Comparison of ENCODE assay signal across 1 cellular context in the genomic region with DNA sequence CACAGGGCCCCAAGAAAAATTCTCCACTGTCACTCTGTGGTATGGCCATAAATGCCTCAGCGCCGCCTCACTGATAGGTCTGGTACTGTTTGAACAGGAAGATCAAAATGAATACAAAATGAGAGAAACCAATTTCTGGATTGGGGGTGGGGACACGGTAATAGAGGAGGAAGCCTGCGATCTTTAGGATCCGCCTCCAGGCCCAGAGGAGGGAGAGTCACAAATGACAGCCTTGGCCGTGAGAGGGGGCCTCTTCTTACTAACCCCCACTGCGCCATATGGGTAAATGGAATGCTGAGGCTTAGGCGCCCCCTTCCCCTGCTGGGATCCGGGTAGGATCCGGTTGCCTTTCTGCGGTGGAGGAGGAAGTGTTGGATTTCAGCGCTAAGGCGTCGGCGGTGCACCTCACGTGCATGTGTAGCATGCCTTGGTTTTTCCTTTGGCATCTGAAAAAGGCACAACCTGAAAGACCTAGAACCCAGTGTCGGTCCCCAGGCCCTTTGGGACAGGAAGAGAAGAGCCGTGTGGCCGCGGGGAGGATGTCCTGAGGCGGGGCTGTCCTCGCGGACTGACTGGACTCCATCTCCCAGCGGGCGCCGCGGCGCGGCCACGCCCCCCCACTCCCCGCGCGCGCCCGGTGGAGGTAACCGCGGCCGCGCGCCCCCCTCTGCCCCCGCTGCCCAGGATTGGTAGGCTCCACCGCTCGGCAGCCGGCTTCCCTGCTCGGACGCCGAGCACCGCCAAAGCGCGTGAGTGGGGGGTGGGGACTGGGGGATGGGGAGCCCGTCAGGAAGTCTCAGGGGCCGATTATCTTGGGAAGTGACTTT.
TF ChIP-seq lines count a peak whose summit lies in the region.

No MANE protein-coding gene starts in this region.

TF ChIP-seq in HepG2, 621 proteins besides CTCF, POLR2A, EP300 and RAD21 (continued from another document and continues in another):
- TF ChIP-seq PAXIP1 (CRISPR knock-in tag; conservative IDR thresholded peaks at IDR 0.05) (peak; percentile 78), ZNF44 (CRISPR knock-in tag; IDR thresholded peaks at IDR 0.05) (no peak), ELF1 (CRISPR knock-in tag; IDR thresholded peaks at IDR 0.05) (peak; percentile 84), HMGA1 (CRISPR knock-in tag; conservative IDR thresholded peaks at IDR 0.05) (no peak), MYC (CRISPR knock-in tag; IDR thresholded peaks at IDR 0.05; ENCODE audit: borderline replicate concordance) (peak; percentile 73; the same call in 1 of the 2 replicates), NR2F1 (CRISPR knock-in tag; IDR thresholded peaks at IDR 0.05) (no peak), SMAD9 (CRISPR knock-in tag; IDR thresholded peaks at IDR 0.05) (no peak), ATM (IDR thresholded peaks at IDR 0.05; ENCODE audit: borderline replicate concordance) (no peak), NONO (IDR thresholded peaks at IDR 0.05) (no peak), NONO (CRISPR knock-in tag; conservative IDR thresholded peaks at IDR 0.05) (peak; percentile 85), ZNF670 (CRISPR knock-in tag; IDR thresholded peaks at IDR 0.05; ENCODE audit: borderline replicate concordance) (no peak; the same call in 1 of the 2 replicates), CREM (IDR thresholded peaks at IDR 0.05) (peak; percentile 35; the same call in 1 of the 2 replicates), CREM (CRISPR knock-in tag; IDR thresholded peaks at IDR 0.05) (no peak), STAG1 (CRISPR knock-in tag; IDR thresholded peaks at IDR 0.05) (no peak), TERF1 (CRISPR knock-in tag; IDR thresholded peaks at IDR 0.05) (no peak), ZNF256 (CRISPR knock-in tag; conservative IDR thresholded peaks at IDR 0.05) (no peak), ZNF30 (CRISPR knock-in tag; IDR thresholded peaks at IDR 0.05) (no peak), DNMT1 (CRISPR knock-in tag; IDR thresholded peaks at IDR 0.05) (peak; percentile 18; the same call in 1 of the 2 replicates), HNF4G (IDR thresholded peaks at IDR 0.05; ENCODE audit: borderline replicate concordance, low read depth, low read length) (no peak), HNF4G (CRISPR knock-in tag; IDR thresholded peaks at IDR 0.05; ENCODE audit: borderline replicate concordance, low read depth) (no peak), ZBTB7A (CRISPR knock-in tag; IDR thresholded peaks at IDR 0.05) (no peak), HES4 (CRISPR knock-in tag; IDR thresholded peaks at IDR 0.05; ENCODE audit: borderline replicate concordance) (no peak), REL (CRISPR knock-in tag; conservative IDR thresholded peaks at IDR 0.05) (no peak), ZNF546 (CRISPR knock-in tag; conservative IDR thresholded peaks at IDR 0.05) (0 out of 2 replicates have a peak, but pooled peaks have one; percentile 47), MED13 (CRISPR knock-in tag; IDR thresholded peaks at IDR 0.05) (0 out of 2 replicates have a peak, but pooled peaks have one; percentile 23), NRL (CRISPR knock-in tag; IDR thresholded peaks at IDR 0.05; ENCODE audit: borderline replicate concordance) (no peak), ZNF180 (CRISPR knock-in tag; IDR thresholded peaks at IDR 0.05; ENCODE audit: borderline replicate concordance, low read depth) (no peak), JUND (CRISPR knock-in tag; IDR thresholded peaks at IDR 0.05) (no peak), RFXANK (CRISPR knock-in tag; IDR thresholded peaks at IDR 0.05) (no peak; the same call in 1 of the 2 replicates), ZNF326 (CRISPR knock-in tag; IDR thresholded peaks at IDR 0.05; ENCODE audit: borderline replicate concordance) (no peak), TCF7L2 (IDR thresholded peaks at IDR 0.05; ENCODE audit: low read depth, low read length) (no peak)
- TF ChIP-seq, protein P1, sequence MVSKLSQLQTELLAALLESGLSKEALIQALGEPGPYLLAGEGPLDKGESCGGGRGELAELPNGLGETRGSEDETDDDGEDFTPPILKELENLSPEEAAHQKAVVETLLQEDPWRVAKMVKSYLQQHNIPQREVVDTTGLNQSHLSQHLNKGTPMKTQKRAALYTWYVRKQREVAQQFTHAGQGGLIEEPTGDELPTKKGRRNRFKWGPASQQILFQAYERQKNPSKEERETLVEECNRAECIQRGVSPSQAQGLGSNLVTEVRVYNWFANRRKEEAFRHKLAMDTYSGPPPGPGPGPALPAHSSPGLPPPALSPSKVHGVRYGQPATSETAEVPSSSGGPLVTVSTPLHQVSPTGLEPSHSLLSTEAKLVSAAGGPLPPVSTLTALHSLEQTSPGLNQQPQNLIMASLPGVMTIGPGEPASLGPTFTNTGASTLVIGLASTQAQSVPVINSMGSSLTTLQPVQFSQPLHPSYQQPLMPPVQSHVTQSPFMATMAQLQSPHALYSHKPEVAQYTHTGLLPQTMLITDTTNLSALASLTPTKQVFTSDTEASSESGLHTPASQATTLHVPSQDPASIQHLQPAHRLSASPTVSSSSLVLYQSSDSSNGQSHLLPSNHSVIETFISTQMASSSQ (IDR thresholded peaks at IDR 0.05; ENCODE audit: low read depth), result no peak
- TF ChIP-seq, protein P1 (CRISPR knock-in tag; IDR thresholded peaks at IDR 0.05; ENCODE audit: borderline replicate concordance), result 0 out of 2 replicates have a peak, but pooled peaks have one; percentile 4
- TF ChIP-seq, protein P2, sequence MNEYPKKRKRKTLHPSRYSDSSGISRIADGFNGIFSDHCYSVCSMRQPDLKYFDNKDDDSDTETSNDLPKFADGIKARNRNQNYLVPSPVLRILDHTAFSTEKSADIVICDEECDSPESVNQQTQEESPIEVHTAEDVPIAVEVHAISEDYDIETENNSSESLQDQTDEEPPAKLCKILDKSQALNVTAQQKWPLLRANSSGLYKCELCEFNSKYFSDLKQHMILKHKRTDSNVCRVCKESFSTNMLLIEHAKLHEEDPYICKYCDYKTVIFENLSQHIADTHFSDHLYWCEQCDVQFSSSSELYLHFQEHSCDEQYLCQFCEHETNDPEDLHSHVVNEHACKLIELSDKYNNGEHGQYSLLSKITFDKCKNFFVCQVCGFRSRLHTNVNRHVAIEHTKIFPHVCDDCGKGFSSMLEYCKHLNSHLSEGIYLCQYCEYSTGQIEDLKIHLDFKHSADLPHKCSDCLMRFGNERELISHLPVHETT (CRISPR knock-in tag; conservative IDR thresholded peaks at IDR 0.05), result no peak
- TF ChIP-seq, protein P3, sequence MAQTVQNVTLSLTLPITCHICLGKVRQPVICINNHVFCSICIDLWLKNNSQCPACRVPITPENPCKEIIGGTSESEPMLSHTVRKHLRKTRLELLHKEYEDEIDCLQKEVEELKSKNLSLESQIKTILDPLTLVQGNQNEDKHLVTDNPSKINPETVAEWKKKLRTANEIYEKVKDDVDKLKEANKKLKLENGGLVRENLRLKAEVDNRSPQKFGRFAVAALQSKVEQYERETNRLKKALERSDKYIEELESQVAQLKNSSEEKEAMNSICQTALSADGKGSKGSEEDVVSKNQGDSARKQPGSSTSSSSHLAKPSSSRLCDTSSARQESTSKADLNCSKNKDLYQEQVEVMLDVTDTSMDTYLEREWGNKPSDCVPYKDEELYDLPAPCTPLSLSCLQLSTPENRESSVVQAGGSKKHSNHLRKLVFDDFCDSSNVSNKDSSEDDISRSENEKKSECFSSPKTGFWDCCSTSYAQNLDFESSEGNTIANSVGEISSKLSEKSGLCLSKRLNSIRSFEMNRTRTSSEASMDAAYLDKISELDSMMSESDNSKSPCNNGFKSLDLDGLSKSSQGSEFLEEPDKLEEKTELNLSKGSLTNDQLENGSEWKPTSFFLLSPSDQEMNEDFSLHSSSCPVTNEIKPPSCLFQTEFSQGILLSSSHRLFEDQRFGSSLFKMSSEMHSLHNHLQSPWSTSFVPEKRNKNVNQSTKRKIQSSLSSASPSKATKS (CRISPR knock-in tag; IDR thresholded peaks at IDR 0.05), result no peak
- TF ChIP-seq, protein P4, sequence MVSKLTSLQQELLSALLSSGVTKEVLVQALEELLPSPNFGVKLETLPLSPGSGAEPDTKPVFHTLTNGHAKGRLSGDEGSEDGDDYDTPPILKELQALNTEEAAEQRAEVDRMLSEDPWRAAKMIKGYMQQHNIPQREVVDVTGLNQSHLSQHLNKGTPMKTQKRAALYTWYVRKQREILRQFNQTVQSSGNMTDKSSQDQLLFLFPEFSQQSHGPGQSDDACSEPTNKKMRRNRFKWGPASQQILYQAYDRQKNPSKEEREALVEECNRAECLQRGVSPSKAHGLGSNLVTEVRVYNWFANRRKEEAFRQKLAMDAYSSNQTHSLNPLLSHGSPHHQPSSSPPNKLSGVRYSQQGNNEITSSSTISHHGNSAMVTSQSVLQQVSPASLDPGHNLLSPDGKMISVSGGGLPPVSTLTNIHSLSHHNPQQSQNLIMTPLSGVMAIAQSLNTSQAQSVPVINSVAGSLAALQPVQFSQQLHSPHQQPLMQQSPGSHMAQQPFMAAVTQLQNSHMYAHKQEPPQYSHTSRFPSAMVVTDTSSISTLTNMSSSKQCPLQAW (CRISPR knock-in tag; IDR thresholded peaks at IDR 0.05), result no peak
- TF ChIP-seq, protein P5, sequence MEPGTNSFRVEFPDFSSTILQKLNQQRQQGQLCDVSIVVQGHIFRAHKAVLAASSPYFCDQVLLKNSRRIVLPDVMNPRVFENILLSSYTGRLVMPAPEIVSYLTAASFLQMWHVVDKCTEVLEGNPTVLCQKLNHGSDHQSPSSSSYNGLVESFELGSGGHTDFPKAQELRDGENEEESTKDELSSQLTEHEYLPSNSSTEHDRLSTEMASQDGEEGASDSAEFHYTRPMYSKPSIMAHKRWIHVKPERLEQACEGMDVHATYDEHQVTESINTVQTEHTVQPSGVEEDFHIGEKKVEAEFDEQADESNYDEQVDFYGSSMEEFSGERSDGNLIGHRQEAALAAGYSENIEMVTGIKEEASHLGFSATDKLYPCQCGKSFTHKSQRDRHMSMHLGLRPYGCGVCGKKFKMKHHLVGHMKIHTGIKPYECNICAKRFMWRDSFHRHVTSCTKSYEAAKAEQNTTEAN (CRISPR knock-in tag; conservative IDR thresholded peaks at IDR 0.05), result 0 out of 2 replicates have a peak, but pooled peaks have one; percentile 42
- TF ChIP-seq, protein P6, sequence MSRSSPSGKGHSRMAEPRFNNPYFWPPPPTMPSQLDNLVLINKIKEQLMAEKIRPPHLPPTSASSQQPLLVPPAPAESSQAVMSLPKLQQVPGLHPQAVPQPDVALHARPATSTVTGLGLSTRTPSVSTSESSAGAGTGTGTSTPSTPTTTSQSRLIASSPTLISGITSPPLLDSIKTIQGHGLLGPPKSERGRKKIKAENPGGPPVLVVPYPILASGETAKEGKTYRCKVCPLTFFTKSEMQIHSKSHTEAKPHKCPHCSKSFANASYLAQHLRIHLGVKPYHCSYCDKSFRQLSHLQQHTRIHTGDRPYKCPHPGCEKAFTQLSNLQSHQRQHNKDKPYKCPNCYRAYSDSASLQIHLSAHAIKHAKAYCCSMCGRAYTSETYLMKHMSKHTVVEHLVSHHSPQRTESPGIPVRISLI (CRISPR knock-in tag; IDR thresholded peaks at IDR 0.05; ENCODE audit: borderline replicate concordance), result no peak
- TF ChIP-seq, protein P7, sequence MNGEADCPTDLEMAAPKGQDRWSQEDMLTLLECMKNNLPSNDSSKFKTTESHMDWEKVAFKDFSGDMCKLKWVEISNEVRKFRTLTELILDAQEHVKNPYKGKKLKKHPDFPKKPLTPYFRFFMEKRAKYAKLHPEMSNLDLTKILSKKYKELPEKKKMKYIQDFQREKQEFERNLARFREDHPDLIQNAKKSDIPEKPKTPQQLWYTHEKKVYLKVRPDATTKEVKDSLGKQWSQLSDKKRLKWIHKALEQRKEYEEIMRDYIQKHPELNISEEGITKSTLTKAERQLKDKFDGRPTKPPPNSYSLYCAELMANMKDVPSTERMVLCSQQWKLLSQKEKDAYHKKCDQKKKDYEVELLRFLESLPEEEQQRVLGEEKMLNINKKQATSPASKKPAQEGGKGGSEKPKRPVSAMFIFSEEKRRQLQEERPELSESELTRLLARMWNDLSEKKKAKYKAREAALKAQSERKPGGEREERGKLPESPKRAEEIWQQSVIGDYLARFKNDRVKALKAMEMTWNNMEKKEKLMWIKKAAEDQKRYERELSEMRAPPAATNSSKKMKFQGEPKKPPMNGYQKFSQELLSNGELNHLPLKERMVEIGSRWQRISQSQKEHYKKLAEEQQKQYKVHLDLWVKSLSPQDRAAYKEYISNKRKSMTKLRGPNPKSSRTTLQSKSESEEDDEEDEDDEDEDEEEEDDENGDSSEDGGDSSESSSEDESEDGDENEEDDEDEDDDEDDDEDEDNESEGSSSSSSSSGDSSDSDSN (CRISPR knock-in tag; IDR thresholded peaks at IDR 0.05), result no peak; the same call in 1 of the 2 replicates
